Comparison of ENCODE assay signal across 10 cellular contexts in the genomic region with DNA sequence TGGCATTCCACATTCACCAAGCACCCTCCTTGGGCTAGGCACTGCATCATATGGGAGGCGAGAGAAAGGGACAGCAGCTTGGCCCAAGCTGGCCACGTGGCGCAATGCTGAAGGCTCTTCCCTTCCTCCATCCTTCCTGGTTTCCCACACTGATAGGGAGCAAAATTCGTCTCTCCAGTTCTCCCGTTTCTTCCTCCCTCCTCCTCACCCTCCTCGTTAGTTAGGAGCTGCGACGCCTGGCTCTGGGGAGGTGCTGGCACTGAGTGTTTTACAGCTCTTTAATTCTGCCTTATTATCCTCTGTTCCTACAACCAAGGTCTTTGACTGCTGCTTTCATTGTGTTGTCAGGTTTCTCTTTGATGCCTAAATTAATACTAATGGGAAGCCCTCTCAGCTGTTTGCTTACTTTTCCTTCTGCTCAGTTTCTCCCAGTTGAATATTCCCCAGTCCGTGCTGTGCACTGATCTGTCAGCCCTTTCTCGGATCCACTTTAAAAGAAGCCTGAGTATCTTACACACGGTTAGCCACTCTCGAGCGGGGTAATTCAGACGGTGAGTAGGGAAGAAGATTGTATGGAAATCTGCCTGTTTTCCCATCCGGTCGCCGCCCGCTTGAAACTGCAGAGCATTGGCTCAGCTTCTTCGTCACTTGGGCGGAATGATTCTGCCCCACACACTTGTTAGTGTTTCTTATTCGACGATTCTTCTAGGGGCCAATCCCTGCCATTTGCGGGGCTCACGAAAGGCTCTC. TPM values are rescaled to one million over a fixed set of nuclear protein-coding genes. Genes with fewer than 3 reads are reported as not detected.
DNase-seq lines count a peak whose midpoint lies in the region; ATAC-seq, FAIRE-seq and TF ChIP-seq lines count a peak whose summit lies in the region.
"Had no signal": no experiment of that assay in that cellular context is flagged by ENCODE, and none has a peak within 500 bp of the region (broad histone marks: within the 10 kb centered on the region; RNA-seq: fewer than 3 reads in every experiment).

No MANE protein-coding gene starts in this region.

- no peaks in the 10 kb centered on the region for H3K79me1 ChIP-seq in neuronal stem cell (ENCODE audit: low read depth, low read length)

- peak overlapping the region in 1 of 10 experiments; percentile 23; a peak in 1 of 20 replicates for H3K4me3 ChIP-seq in BLaER1 treated with 17β-estradiol and CSF1 and Interleukin-3, amounts not matched to agents 10 nM and 100 nM
- H3K4me3 ChIP-seq in astrocyte (ENCODE audit: insufficient read depth, low read depth, low read length) (peak overlapping the region; percentile 67), heart right ventricle (peak overlapping the region in 8 of 10 donors; percentile 12 to 41 (median 35)), neuronal stem cell (ENCODE audit: low read length in 2 of 2) (no peak overlapping the region), prostate gland (no peak overlapping the region)

- WGBS in heart right ventricle, 2 donors, result 11 to 15% methylated on average over 24 of the region's 24 CpGs
- no CpG with 5 or more reads among the region's 24 CpGs for WGBS in neuronal stem cell (ENCODE audit: extremely low coverage in 2 of 2, insufficient read length in 2 of 2, insufficient replicate concordance in 1 of 2), 2 donors
- WGBS in prostate gland, result 12% methylated on average over 24 of the region's 24 CpGs

- peak overlapping the region; percentile 71 for H3K27ac Mint-ChIP-seq in astrocyte (ENCODE audit: unreplicated experiment)

- peaks cover 1% of the 10 kb centered on the region for H3K4me1 Mint-ChIP-seq in astrocyte (ENCODE audit: low read depth, unreplicated experiment)

- H2BK5ac ChIP-seq in neuronal stem cell (ENCODE audit: low read length), result no peak overlapping the region

- TF ChIP-seq POLR2A in prostate gland (IDR thresholded peaks at IDR 0.05), result no peak

- no peak overlapping the region for H3K9ac ChIP-seq in BLaER1 treated with 17β-estradiol and CSF1 and Interleukin-3, amounts not matched to agents 10 nM and 100 nM
- peak overlapping the region; percentile 69 for H3K9ac ChIP-seq in astrocyte (ENCODE audit: low read length)
- H3K9ac ChIP-seq in neuronal stem cell (ENCODE audit: low read depth, low read length, poor library complexity), result no peak overlapping the region

- H3K79me2 ChIP-seq in astrocyte (ENCODE audit: insufficient read depth, low read length), result no peaks in the 10 kb centered on the region

- H3K4me1 ChIP-seq in BLaER1 treated with 17β-estradiol and CSF1 and Interleukin-3, amounts not matched to agents 10 nM and 100 nM, result peaks cover 0 to 28% (median 16%) of the 10 kb centered on the region in 10 experiments; a peak in 13 of 20 replicates
- H3K4me1 ChIP-seq in astrocyte (ENCODE audit: insufficient read depth, low read length) (peaks cover 8% of the 10 kb centered on the region), heart right ventricle (peaks cover 0 to 24% (median 14%) of the 10 kb centered on the region in 9 donors), neuronal stem cell (ENCODE audit: control insufficient read depth in 2 of 2, insufficient read depth in 1 of 2, low read depth in 1 of 2, low read length in 2 of 2) (peaks cover 0 to 10% of the 10 kb centered on the region in 2 donors), prostate gland (replicated peaks) (no peaks in the 10 kb centered on the region)

- H3K27me3 ChIP-seq in BLaER1 treated with 17β-estradiol and CSF1 and Interleukin-3, amounts not matched to agents 10 nM and 100 nM, result no peaks in the 10 kb centered on the region
- H3K27me3 ChIP-seq in astrocyte (ENCODE audit: insufficient read depth, low read length) (peaks cover 3% of the 10 kb centered on the region), heart right ventricle (peaks cover 0 to 12% (median 3%) of the 10 kb centered on the region in 7 donors), neuronal stem cell (ENCODE audit: control insufficient read depth in 3 of 3, insufficient read depth in 3 of 3, low read depth in 1 of 3, low read length in 3 of 3) (peaks cover 0 to 14% (median 3%) of the 10 kb centered on the region in 3 experiments), prostate gland (replicated peaks; ENCODE audit: insufficient read depth) (no peaks in the 10 kb centered on the region)

- no peak overlapping the region for H2BK120ac ChIP-seq in neuronal stem cell (ENCODE audit: low read depth, low read length)

- no peak overlapping the region for H4K8ac ChIP-seq in neuronal stem cell (ENCODE audit: low read depth, low read length)

- intact Hi-C loops in heart right ventricle (cut with DNase I), result loop anchor here in 3 of 10 donors (5.0 kb wide), 3 partner anchors 38 to 103 kb away; no protein-coding TSS in a partner anchor
- intact Hi-C loops in prostate gland (cut with DNase I), result no loop called here

- H3K36me3 Mint-ChIP-seq in astrocyte (ENCODE audit: low read depth, unreplicated experiment), result no peaks in the 10 kb centered on the region

- no peak for FAIRE-seq in astrocyte (lab: Jason Lieb, UNC)

- H2AK5ac ChIP-seq in neuronal stem cell (ENCODE audit: low read depth, low read length), result no peak overlapping the region

- H3K23ac ChIP-seq in neuronal stem cell (ENCODE audit: low read depth, low read length, poor library complexity), result no peak overlapping the region

- no peaks in the 10 kb centered on the region for H4K20me1 ChIP-seq in BLaER1 treated with 17β-estradiol and CSF1 and Interleukin-3, amounts not matched to agents 10 nM and 100 nM
- H4K20me1 ChIP-seq in astrocyte (ENCODE audit: insufficient read depth, low read length), result no peaks in the 10 kb centered on the region

- no peaks in the 10 kb centered on the region for H3K9me3 Mint-ChIP-seq in astrocyte (ENCODE audit: unreplicated experiment)

- peaks cover 13% of the 10 kb centered on the region for H3K27me3 Mint-ChIP-seq in astrocyte (ENCODE audit: low read depth, unreplicated experiment)

- TF ChIP-seq CTCF in astrocyte (IDR thresholded peaks at IDR 0.05; ENCODE audit: insufficient read depth, low read depth, low read length) (no peak), heart right ventricle (IDR thresholded peaks at IDR 0.05) (no peak), prostate gland (IDR thresholded peaks at IDR 0.05) (no peak)

- H2AFZ ChIP-seq in astrocyte (ENCODE audit: low read depth, low read length) (peak overlapping the region; percentile 89), neuronal stem cell (ENCODE audit: low read length) (peak overlapping the region; percentile 51)

- H3K14ac ChIP-seq in neuronal stem cell (ENCODE audit: low read length), result no peak overlapping the region

- no peak overlapping the region for H3K27ac ChIP-seq in BLaER1 treated with 17β-estradiol and CSF1 and Interleukin-3, amounts not matched to agents 10 nM and 100 nM
- H3K27ac ChIP-seq in astrocyte (ENCODE audit: low read depth, low read length) (peak overlapping the region; percentile 15), heart right ventricle (peak overlapping the region in 6 of 10 donors; percentile 11 to 68 (median 46)), neuronal stem cell (replicated peaks; ENCODE audit: low read length) (no peak overlapping the region), prostate gland (no peak overlapping the region)

- H3K9me3 ChIP-seq in BLaER1 treated with 17β-estradiol and CSF1 and Interleukin-3, amounts not matched to agents 10 nM and 100 nM (replicated peaks in 1 of 11), result no peaks in the 10 kb centered on the region
- no peaks in the 10 kb centered on the region for H3K9me3 ChIP-seq in astrocyte (ENCODE audit: insufficient read depth, low read depth, low read length)
- H3K9me3 ChIP-seq in heart right ventricle, result no peaks in the 10 kb centered on the region
- H3K9me3 ChIP-seq in neuronal stem cell (replicated peaks in 1 of 2; ENCODE audit: control insufficient read depth in 2 of 2, insufficient read depth in 1 of 2, low read depth in 1 of 2, low read length in 2 of 2), result no peaks in the 10 kb centered on the region
- no peaks in the 10 kb centered on the region for H3K9me3 ChIP-seq in prostate gland

- no peaks in the 10 kb centered on the region for H3K36me3 ChIP-seq in BLaER1 treated with 17β-estradiol and CSF1 and Interleukin-3, amounts not matched to agents 10 nM and 100 nM
- no peaks in the 10 kb centered on the region for H3K36me3 ChIP-seq in astrocyte (ENCODE audit: insufficient read depth, low read length)
- no peaks in the 10 kb centered on the region for H3K36me3 ChIP-seq in heart right ventricle
- no peaks in the 10 kb centered on the region for H3K36me3 ChIP-seq in neuronal stem cell (replicated peaks in 1 of 2; ENCODE audit: control insufficient read depth in 2 of 2, insufficient read depth in 2 of 2, low read length in 2 of 2)
- H3K36me3 ChIP-seq in prostate gland, result no peaks in the 10 kb centered on the region

- no peak overlapping the region for H4K91ac ChIP-seq in neuronal stem cell (ENCODE audit: low read depth, low read length, poor library complexity)

- no peak overlapping the region for H2BK12ac ChIP-seq in neuronal stem cell (ENCODE audit: low read length)

- H3K4ac ChIP-seq in neuronal stem cell (ENCODE audit: low read length), result no peak overlapping the region

- peak overlapping the region; percentile 69 for H3K18ac ChIP-seq in neuronal stem cell (ENCODE audit: low read length)

- peak overlapping the region in 8 of 11 experiments; percentile 28 to 94 (median 48); a peak in 14 of 22 replicates for H3K4me2 ChIP-seq in BLaER1 treated with 17β-estradiol and CSF1 and Interleukin-3, amounts not matched to agents 10 nM and 100 nM
- peak overlapping the region; percentile 96 for H3K4me2 ChIP-seq in astrocyte (ENCODE audit: low read length)
- H3K4me2 ChIP-seq in neuronal stem cell (ENCODE audit: insufficient read depth, low read length, poor library complexity, severe bottlenecking), result peak overlapping the region; percentile 52

- H3K4me3 Mint-ChIP-seq in astrocyte (ENCODE audit: unreplicated experiment), result peak overlapping the region; percentile 12

- ATAC-seq in heart right ventricle (peak in 5 of 8 donors; percentile 4 to 59 (median 31)), GM21737 (IDR thresholded peaks at IDR 0.05; ENCODE audit: unreplicated experiment) (no peak), HG02798 (IDR thresholded peaks at IDR 0.05; ENCODE audit: poor library complexity, unreplicated experiment) (no peak)

- no peak overlapping the region for H2BK15ac ChIP-seq in neuronal stem cell (ENCODE audit: low read length)

- DNase-seq in astrocyte (ENCODE audit: low read depth) (peak; percentile 51), heart right ventricle (peak; percentile 11 to 17), neuronal stem cell (ENCODE audit: low spot score) (no peak), SW 1271 (lab: John Stamatoyannopoulos, UW) (no peak), prostate gland (ENCODE audit: low spot score) (no peak)
- DNase-seq: activated CD8-positive, alpha-beta memory T cell treated with anti-CD3 and anti-CD28 coated beads, Interleukin-2, amount 50 U/mL, for 48 hours; DMS153 had no signal

RNA-seq across cellular contexts. Expression of a gene that starts 56.2 kb away (rescaled TPM):
- 33.7 and 38.6 TPM in 2 replicates for total RNA-seq in astrocyte
- total RNA-seq in heart right ventricle, result 100 to 1,000 TPM; 158 to 438 (median 356) TPM
- 100 to 1,000 TPM in 1 of 2 donors, 10 to 100 TPM in 1; 97.3 to 149 TPM for polyA plus RNA-seq in heart right ventricle
- polyA plus RNA-seq in neuronal stem cell (2013, experiment 1 of 2), result 14.4 TPM
- 14.7 TPM for polyA plus RNA-seq in neuronal stem cell (2013, experiment 2 of 2)
- 10 to 100 TPM; 18.6 to 50.4 TPM for total RNA-seq in prostate gland

Comparison
In these comparisons a context has a peak if more than half of its experiments do, and no peak if none do; other contexts are left out.
1. H3K27ac ChIP-seq: peak in astrocyte (single experiment) and heart right ventricle (6 of 10); none in BLaER1 treated with 17β-estradiol and CSF1 and Interleukin-3, amounts not matched to agents 10 nM and 100 nM (0 of 11), neuronal stem cell (single experiment) and prostate gland (0 of 2).
2. H3K4me3 ChIP-seq: peak in astrocyte (single experiment) and heart right ventricle (8 of 10); none in neuronal stem cell (0 of 2) and prostate gland (0 of 2).
3. DNase-seq: peak in astrocyte (single experiment) and heart right ventricle (2 of 2); none in neuronal stem cell (single experiment), SW 1271 (0 of 2) and prostate gland (single experiment).
4. ATAC-seq: peak in heart right ventricle (5 of 8); none in GM21737 (single experiment) and HG02798 (single experiment).
5. Peak in every context shown above with its lines, with median percentiles within 50 percentile points of each other: H3K4me2 ChIP-seq.